In genomic region chr7:157138101-157138423, GRCh38 we compare ENCODE assay signal across 8 cellular contexts. TPM values are rescaled to one million over a fixed set of nuclear protein-coding genes. Genes with fewer than 3 reads are reported as not detected.
DNase-seq lines count a peak whose midpoint lies in the region; ATAC-seq, FAIRE-seq and TF ChIP-seq lines count a peak whose summit lies in the region.

No MANE protein-coding gene starts in this region.

- peak overlapping the region; percentile 89 for H4K12ac ChIP-seq in trophoblast cell (ENCODE audit: low read depth, low read length)

- no peak overlapping the region for H2BK12ac ChIP-seq in trophoblast cell (ENCODE audit: low read length)

- H3K18ac ChIP-seq in trophoblast cell (ENCODE audit: low read length), result no peak overlapping the region

- CTCF ChIA-PET in PC-3 (lab: Charles Lee) (no interaction called here), HEK293T (lab: Yijun Ruan, JAX) (no interaction called here)

- H3K4me1 ChIP-seq in DOHH2 (ENCODE audit: control insufficient read depth, low read length), result peaks cover 35% of the 10 kb centered on the region
- H3K4me1 ChIP-seq in PC-3 (ENCODE audit: insufficient read depth, low read length), result peaks cover 31% of the 10 kb centered on the region
- peaks cover 3 to 14% of the 10 kb centered on the region in 2 experiments for H3K4me1 ChIP-seq in trophoblast cell (ENCODE audit: control insufficient read depth in 1 of 2, insufficient read depth in 2 of 2, low read length in 2 of 2)

- H2AK5ac ChIP-seq in trophoblast cell (ENCODE audit: low read length), result no peak overlapping the region

- H4K20me1 ChIP-seq in DOHH2 (ENCODE audit: control insufficient read depth, insufficient read depth, low read depth, low read length) (peaks cover 29% of the 10 kb centered on the region), PC-3 (ENCODE audit: low read length) (peaks cover 33% of the 10 kb centered on the region)

- H3K27me3 ChIP-seq in DOHH2 (ENCODE audit: control insufficient read depth, low read length) (no peaks in the 10 kb centered on the region), PC-3 (ENCODE audit: low read length) (no peaks in the 10 kb centered on the region), trophoblast cell (ENCODE audit: insufficient read depth, low read length) (no peaks in the 10 kb centered on the region)

- peak overlapping the region; percentile 74 for H3K4me2 ChIP-seq in DOHH2 (ENCODE audit: low read length)
- peak overlapping the region; percentile 78 for H3K4me2 ChIP-seq in PC-3 (ENCODE audit: low read length)
- H3K4me2 ChIP-seq in trophoblast cell (ENCODE audit: low read length), result peak overlapping the region; percentile 37

- H3K27ac ChIP-seq in DOHH2 (ENCODE audit: low read depth, low read length), result peak overlapping the region; percentile 75
- H3K27ac ChIP-seq in PC-3 (ENCODE audit: low read length), result peak overlapping the region; percentile 58
- peak overlapping the region; percentile 88 for H3K27ac ChIP-seq in trophoblast cell (ENCODE audit: low read depth, low read length)

- no CpG with 5 or more reads among the region's 5 CpGs for WGBS in trophoblast cell (ENCODE audit: extremely low coverage, insufficient coverage, insufficient read length)

- H3K9ac ChIP-seq in PC-3 (ENCODE audit: low read length), result peak overlapping the region; percentile 100
- no peak overlapping the region for H3K9ac ChIP-seq in trophoblast cell (ENCODE audit: low read length)

- H3K36me3 ChIP-seq in DOHH2 (ENCODE audit: control insufficient read depth, low read length), result peaks cover 40% of the 10 kb centered on the region
- H3K36me3 ChIP-seq in PC-3 (ENCODE audit: low read depth, low read length), result peaks cover 19% of the 10 kb centered on the region
- H3K36me3 ChIP-seq in trophoblast cell (ENCODE audit: control insufficient read depth in 1 of 2, insufficient read depth in 2 of 2, low read length in 2 of 2), result peaks cover 8 to 14% of the 10 kb centered on the region in 2 experiments

- H2AFZ ChIP-seq in PC-3 (ENCODE audit: low read length), result peak overlapping the region; percentile 54; the same call in 1 of the 2 replicates
- H2AFZ ChIP-seq in trophoblast cell (ENCODE audit: insufficient read depth, low read length, poor library complexity), result peak overlapping the region; percentile 94

- no peaks in the 10 kb centered on the region for H3K9me3 ChIP-seq in DOHH2 (ENCODE audit: control insufficient read depth, insufficient read depth, low read length)
- no peaks in the 10 kb centered on the region for H3K9me3 ChIP-seq in PC-3 (ENCODE audit: low read length)
- H3K9me3 ChIP-seq in trophoblast cell (ENCODE audit: insufficient read depth, low read depth, low read length), result no peaks in the 10 kb centered on the region

- POLR2A ChIA-PET in PC-3 (lab: Charles Lee; ENCODE audit: unreplicated experiment) (no interaction called here), HEK293T (lab: Yijun Ruan, JAX) (interaction anchor here (1.0 to 1.8 kb wide), 4 partner anchors 9 to 127 kb away, joined by 3 to 6 read pairs (median 4); partner anchors contain the start of gene MNX1)

- peaks cover 11% of the 10 kb centered on the region for H3F3A ChIP-seq in DOHH2 (ENCODE audit: control insufficient read depth, insufficient read depth)
- no peaks in the 10 kb centered on the region for H3F3A ChIP-seq in PC-3 (ENCODE audit: low read length, unreplicated experiment)

- H3K9me2 ChIP-seq in DOHH2 (replicated peaks; ENCODE audit: control insufficient read depth, low read length) (no peaks in the 10 kb centered on the region), PC-3 (replicated peaks; ENCODE audit: low read length) (no peaks in the 10 kb centered on the region)

- TSS peak; percentile 42 for BruUV-seq in PC-3 (replicated peaks; lab: Mats Ljungman, UMichigan)

- peaks cover 10% of the 10 kb centered on the region for H3K79me1 ChIP-seq in trophoblast cell (ENCODE audit: low read length)

- TF ChIP-seq POLR2A in H54 (IDR thresholded peaks at IDR 0.05; ENCODE audit: low read depth, low read length), result no peak

- intact Hi-C loops in PC-3 (cut with micrococcal nuclease), result loop anchor here (5.0 to 10.0 kb wide), 3 partner anchors 113 to 246 kb away; partner anchors contain the start of gene LMBR1

- H3K4me3 ChIP-seq in DOHH2 (ENCODE audit: low read length) (peak overlapping the region; percentile 83), PC-3 (ENCODE audit: low read length) (peak overlapping the region; percentile 66), epithelial cell of proximal tubule (ENCODE audit: low read depth, low read length) (peak overlapping the region; percentile 61), trophoblast cell (ENCODE audit: low read depth, low read length) (no peak overlapping the region)

- DNase-seq in PC-3, result no peak
- DNase-seq in epithelial cell of proximal tubule (ENCODE audit: low read depth), result no peak
- DNase-seq in trophoblast cell, result peak in 1 of 2 donors; percentile 52
- no peak for DNase-seq in HEK293T (ENCODE audit: extremely low spot score)
- DNase-seq in H54 (ENCODE audit: insufficient read length, low spot score), result no peak
- no peak for DNase-seq in NCI-H2227 treated with DMSO at 0.1 percent for 48 hours (lab: John Stamatoyannopoulos, UW)

- peak overlapping the region; percentile 86 for H4K91ac ChIP-seq in trophoblast cell (ENCODE audit: low read depth, low read length)

- H3K79me2 ChIP-seq in DOHH2 (ENCODE audit: control insufficient read depth, low read length), result peaks cover 41% of the 10 kb centered on the region
- H3K79me2 ChIP-seq in PC-3 (ENCODE audit: low read length), result peaks cover 40% of the 10 kb centered on the region
- H3K79me2 ChIP-seq in trophoblast cell (ENCODE audit: control insufficient read depth, insufficient read depth, low read length, poor library complexity), result peaks cover 31% of the 10 kb centered on the region

- FAIRE-seq in H54 (lab: Jason Lieb, UNC), result no peak

- H2BK5ac ChIP-seq in trophoblast cell (ENCODE audit: low read depth, low read length, poor library complexity), result no peak overlapping the region

- H3K14ac ChIP-seq in trophoblast cell (ENCODE audit: low read length), result peak overlapping the region; percentile 77

- no peak for TF ChIP-seq CTCF in DOHH2 (IDR thresholded peaks at IDR 0.05; ENCODE audit: low read depth, low read length, poor library complexity, severe bottlenecking)
- no peak for TF ChIP-seq CTCF in PC-3 (conservative IDR thresholded peaks at IDR 0.05; ENCODE audit: low read depth, low read length)
- no peak for TF ChIP-seq CTCF in epithelial cell of proximal tubule (conservative IDR thresholded peaks at IDR 0.05; ENCODE audit: low read depth, low read length)

- no peak overlapping the region for H2BK120ac ChIP-seq in trophoblast cell (ENCODE audit: insufficient read depth, low read length, poor library complexity)

- no peak for ATAC-seq in PC-3
- no peak for ATAC-seq in HG02840 (IDR thresholded peaks at IDR 0.05; ENCODE audit: low FRiP score, unreplicated experiment)

- no peak overlapping the region for H3K4ac ChIP-seq in trophoblast cell (ENCODE audit: low read depth, low read length)

- H3K23ac ChIP-seq in trophoblast cell (ENCODE audit: low read length), result no peak overlapping the region

- peak overlapping the region; percentile 98 for H4K8ac ChIP-seq in trophoblast cell (ENCODE audit: low read depth, low read length)

TF ChIP-seq in HEK293T, 16 proteins besides CTCF, POLR2A, EP300 and RAD21:
- TF ChIP-seq LEF1 (IDR thresholded peaks at IDR 0.05; ENCODE audit: borderline replicate concordance), result no peak
- no peak for TF ChIP-seq FOXK2 (IDR thresholded peaks at IDR 0.05)
- no peak for TF ChIP-seq TARDBP (IDR thresholded peaks at IDR 0.05)
- no peak for TF ChIP-seq ELF4 (IDR thresholded peaks at IDR 0.05)
- no peak; the same call in 1 of the 2 replicates for TF ChIP-seq PKNOX1 (IDR thresholded peaks at IDR 0.05)
- TF ChIP-seq NFRKB (IDR thresholded peaks at IDR 0.05), result no peak
- no peak for TF ChIP-seq SP1 (IDR thresholded peaks at IDR 0.05)
- TF ChIP-seq FOXM1 (IDR thresholded peaks at IDR 0.05; ENCODE audit: borderline replicate concordance), result no peak
- TF ChIP-seq HDGF (IDR thresholded peaks at IDR 0.05; ENCODE audit: borderline replicate concordance), result no peak

RNA-seq across cellular contexts. Expression of gene UBE3C, which starts 0.7 kb away (rescaled TPM):
- total RNA-seq in PC-3 (2014; rRNA removed) (83.1 and 86.6 TPM in 2 replicates), epithelial cell of proximal tubule (42.3 and 81.8 TPM in 2 replicates)
- polyA plus RNA-seq in trophoblast cell (2013), result 40.7 and 41.8 TPM in 2 replicates
